In genomic region chr11:10856689-10857603, GRCh38 we compare ENCODE assay signal across 1 cellular context.
TF ChIP-seq lines count a peak whose summit lies in the region.

No MANE protein-coding gene starts in this region.

TF ChIP-seq in K562, 482 proteins besides CTCF, POLR2A, EP300 and RAD21 (continued from another document):
- no peak for TF ChIP-seq JUND (IDR thresholded peaks at IDR 0.05; ENCODE audit: borderline replicate concordance, low read depth, low read length)
- 0 out of 3 replicates have a peak, but pooled peaks have one; percentile 5 for TF ChIP-seq JUND (tag; IDR thresholded peaks at IDR 0.05; ENCODE audit: borderline replicate concordance, low read depth, low read length)
- no peak for TF ChIP-seq ZNF282 (CRISPR knock-in tag; IDR thresholded peaks at IDR 0.05)
- TF ChIP-seq, protein P1, sequence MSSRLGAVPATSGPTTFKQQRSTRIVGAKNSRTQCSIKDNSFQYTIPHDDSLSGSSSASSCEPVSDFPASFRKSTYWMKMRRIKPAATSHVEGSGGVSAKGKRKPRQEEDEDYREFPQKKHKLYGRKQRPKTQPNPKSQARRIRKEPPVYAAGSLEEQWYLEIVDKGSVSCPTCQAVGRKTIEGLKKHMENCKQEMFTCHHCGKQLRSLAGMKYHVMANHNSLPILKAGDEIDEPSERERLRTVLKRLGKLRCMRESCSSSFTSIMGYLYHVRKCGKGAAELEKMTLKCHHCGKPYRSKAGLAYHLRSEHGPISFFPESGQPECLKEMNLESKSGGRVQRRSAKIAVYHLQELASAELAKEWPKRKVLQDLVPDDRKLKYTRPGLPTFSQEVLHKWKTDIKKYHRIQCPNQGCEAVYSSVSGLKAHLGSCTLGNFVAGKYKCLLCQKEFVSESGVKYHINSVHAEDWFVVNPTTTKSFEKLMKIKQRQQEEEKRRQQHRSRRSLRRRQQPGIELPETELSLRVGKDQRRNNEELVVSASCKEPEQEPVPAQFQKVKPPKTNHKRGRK (tag; IDR thresholded peaks at IDR 0.05): no peak
- TF ChIP-seq E2F8 (IDR thresholded peaks at IDR 0.05; ENCODE audit: low read depth, partially characterized antibody): peak; percentile 35
- no peak for TF ChIP-seq RBFOX2 (IDR thresholded peaks at IDR 0.05; ENCODE audit: low read depth, low read length)
- TF ChIP-seq MTA1 (IDR thresholded peaks at IDR 0.05; ENCODE audit: borderline replicate concordance): no peak
- TF ChIP-seq HIVEP1 (CRISPR knock-in tag; IDR thresholded peaks at IDR 0.05): no peak
- TF ChIP-seq SETDB1 (IDR thresholded peaks at IDR 0.05; ENCODE audit: low read length): no peak
- no peak for TF ChIP-seq BRCA1 (IDR thresholded peaks at IDR 0.05)
- no peak for TF ChIP-seq BRCA1 (CRISPR knock-in tag; IDR thresholded peaks at IDR 0.05)
- TF ChIP-seq, protein P2, sequence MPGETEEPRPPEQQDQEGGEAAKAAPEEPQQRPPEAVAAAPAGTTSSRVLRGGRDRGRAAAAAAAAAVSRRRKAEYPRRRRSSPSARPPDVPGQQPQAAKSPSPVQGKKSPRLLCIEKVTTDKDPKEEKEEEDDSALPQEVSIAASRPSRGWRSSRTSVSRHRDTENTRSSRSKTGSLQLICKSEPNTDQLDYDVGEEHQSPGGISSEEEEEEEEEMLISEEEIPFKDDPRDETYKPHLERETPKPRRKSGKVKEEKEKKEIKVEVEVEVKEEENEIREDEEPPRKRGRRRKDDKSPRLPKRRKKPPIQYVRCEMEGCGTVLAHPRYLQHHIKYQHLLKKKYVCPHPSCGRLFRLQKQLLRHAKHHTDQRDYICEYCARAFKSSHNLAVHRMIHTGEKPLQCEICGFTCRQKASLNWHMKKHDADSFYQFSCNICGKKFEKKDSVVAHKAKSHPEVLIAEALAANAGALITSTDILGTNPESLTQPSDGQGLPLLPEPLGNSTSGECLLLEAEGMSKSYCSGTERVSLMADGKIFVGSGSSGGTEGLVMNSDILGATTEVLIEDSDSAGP (CRISPR knock-in tag; IDR thresholded peaks at IDR 0.05): no peak
- no peak for TF ChIP-seq GTF2F1 (IDR thresholded peaks at IDR 0.05; ENCODE audit: low read depth, low read length)
- no peak for TF ChIP-seq MEF2A (IDR thresholded peaks at IDR 0.05; ENCODE audit: control insufficient read depth, low read depth, low read length)
- TF ChIP-seq SUPT5H (IDR thresholded peaks at IDR 0.05): no peak; the same call in 1 of the 2 replicates
- no peak for TF ChIP-seq SMARCC2 (IDR thresholded peaks at IDR 0.05; ENCODE audit: low read depth)
- TF ChIP-seq TEAD1 (CRISPR knock-in tag; IDR thresholded peaks at IDR 0.05): no peak
- no peak for TF ChIP-seq ZNF124 (CRISPR knock-in tag; IDR thresholded peaks at IDR 0.05)
- no peak for TF ChIP-seq XRCC5 (IDR thresholded peaks at IDR 0.05; ENCODE audit: low read depth, low read length)
- TF ChIP-seq ARHGAP35 (IDR thresholded peaks at IDR 0.05; ENCODE audit: partially characterized antibody): no peak
- no peak for TF ChIP-seq SIN3B (IDR thresholded peaks at IDR 0.05; ENCODE audit: low read depth)
- TF ChIP-seq ZNF316 (IDR thresholded peaks at IDR 0.05): no peak
- TF ChIP-seq CBX8 (IDR thresholded peaks at IDR 0.05; ENCODE audit: borderline replicate concordance, extremely low read depth, low read depth, low read length, poor library complexity, severe bottlenecking): no peak
- no peak for TF ChIP-seq ESRRB (CRISPR knock-in tag; IDR thresholded peaks at IDR 0.05; ENCODE audit: borderline replicate concordance)
- TF ChIP-seq NONO (IDR thresholded peaks at IDR 0.05; ENCODE audit: low read depth in 2 of 2, low read length in 1 of 2): no peak
- no peak for TF ChIP-seq RAD51 (IDR thresholded peaks at IDR 0.05; ENCODE audit: borderline replicate concordance, low read depth)
- no peak for TF ChIP-seq ZNF277 (CRISPR knock-in tag; IDR thresholded peaks at IDR 0.05; ENCODE audit: borderline replicate concordance)
- TF ChIP-seq FOXP4 (CRISPR knock-in tag; IDR thresholded peaks at IDR 0.05; ENCODE audit: borderline replicate concordance): no peak
- TF ChIP-seq ZNF449 (CRISPR knock-in tag; IDR thresholded peaks at IDR 0.05): no peak
- TF ChIP-seq ZHX1 (conservative IDR thresholded peaks at IDR 0.05; ENCODE audit: low read length): no peak
- TF ChIP-seq STAT5B (CRISPR knock-in tag; IDR thresholded peaks at IDR 0.05): no peak
- no peak for TF ChIP-seq CEBPB (tag; IDR thresholded peaks at IDR 0.05)
- TF ChIP-seq BMI1 (IDR thresholded peaks at IDR 0.05; ENCODE audit: low read length): no peak
- no peak for TF ChIP-seq NFATC3 (IDR thresholded peaks at IDR 0.05)
- no peak for TF ChIP-seq POLR2AphosphoS2 (IDR thresholded peaks at IDR 0.05; ENCODE audit: low read length)
- TF ChIP-seq CEBPG (CRISPR knock-in tag; IDR thresholded peaks at IDR 0.05): no peak
- TF ChIP-seq CEBPG (tag; conservative IDR thresholded peaks at IDR 0.05 in 1 of 2, IDR thresholded peaks at IDR 0.05 in 1 of 2): no peak
- no peak for TF ChIP-seq ZNF589 (CRISPR knock-in tag; IDR thresholded peaks at IDR 0.05; ENCODE audit: low read depth)
- TF ChIP-seq PML (IDR thresholded peaks at IDR 0.05; ENCODE audit: low read length): no peak
- no peak for TF ChIP-seq PPARD (CRISPR knock-in tag; IDR thresholded peaks at IDR 0.05)
- peak; percentile 53; the same call in 1 of the 2 replicates for TF ChIP-seq ELF1 (tag; IDR thresholded peaks at IDR 0.05)
- no peak for TF ChIP-seq HDAC1 (IDR thresholded peaks at IDR 0.05)
- TF ChIP-seq HDAC2 (IDR thresholded peaks at IDR 0.05): no peak
TF ChIP-seq in K562: peak in this region for 20.
